In the genomic region with DNA sequence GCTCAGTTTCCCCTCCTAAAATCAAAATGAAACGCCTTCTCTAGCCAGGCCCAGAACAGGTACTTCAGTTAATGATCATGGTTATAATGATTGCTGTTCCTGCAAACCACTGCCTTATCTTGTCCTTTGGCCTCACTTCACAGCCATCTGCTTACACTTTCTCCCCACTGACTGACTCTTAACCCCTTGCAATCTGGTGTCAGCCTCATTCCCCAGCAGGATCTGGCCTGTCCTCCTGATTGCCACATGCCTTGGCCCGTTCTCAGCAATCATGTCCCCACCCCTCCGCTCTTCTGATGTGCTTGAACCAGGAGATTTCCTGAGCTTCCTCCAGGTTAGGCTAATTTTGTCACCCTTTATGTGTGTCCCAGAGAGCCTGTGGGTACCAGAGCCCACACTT, we compare ENCODE assay signal across 26 cellular contexts.
A peak's percentile ranks its signal among the peaks of the same experiment; 100 is the strongest.
DNase-seq lines count a peak whose midpoint lies in the region; ATAC-seq, FAIRE-seq and TF ChIP-seq lines count a peak whose summit lies in the region.
"Had no signal": no experiment of that assay in that cellular context is flagged by ENCODE, and none has a peak within 500 bp of the region (broad histone marks: within the 10 kb centered on the region; RNA-seq: fewer than 3 reads in every experiment).

No MANE protein-coding gene starts in this region.

- POLR2A ChIA-PET in HepG2 (lab: Yijun Ruan, JAX) = no interaction called here

- ATAC-seq in right lobe of liver (peak in 3 of 4 donors; percentile 42 to 78 (median 48)), HepG2 (no peak)
- ATAC-seq: CD8-positive, alpha-beta T cell had no signal

- DNase-seq in NCI-H1105 treated with DMSO at 0.1 percent for 48 hours (lab: John Stamatoyannopoulos, UW) (peak; percentile 5), NCI-H1105 (lab: John Stamatoyannopoulos, UW) (no peak), right lobe of liver (no peak), HepG2 (ENCODE audit: low spot score) (no peak), WERI-Rb-1 (peak; percentile 32), iPS-NIHi11 (ENCODE audit: low spot score) (no peak), small intestine (no peak)
- no peak for DNase-seq in activated CD4-positive, alpha-beta T cell treated with anti-CD3 and anti-CD28 coated beads, Interleukin-2, amount 10 ng/mL, durations not matched to agents 24 days and 14 days
- DNase-seq: 8988T; CD8-positive, alpha-beta T cell; DMS153; GM23248; H9; HFFc6; KG1; NCI-H1436; NCI-H2081 treated with DMSO at 0.1 percent for 48 hours; NCI-H226; NCI-H526 treated with DMSO at 0.1 percent for 48 hours; PC-9; RPMI8226; SHP77 treated with DMSO at 0.1 percent for 48 hours; SK-N-SH; T-helper 2 cell had no signal

- H3K79me2 ChIP-seq in HepG2 (ENCODE audit: insufficient read depth, low read length) = no peaks in the 10 kb centered on the region

- CTCF ChIA-PET in HepG2 (lab: Yijun Ruan, JAX; ENCODE audit: low intra/inter-chr PET ratio, low total read pairs) = no interaction called here

- H3K36me3 ChIP-seq in right lobe of liver = no peaks in the 10 kb centered on the region
- H3K36me3 ChIP-seq in HepG2 (replicated peaks in 1 of 2; ENCODE audit: control insufficient read depth in 1 of 2, insufficient read depth in 2 of 2, low read length in 2 of 2) = no peaks in the 10 kb centered on the region
- no peaks in the 10 kb centered on the region for H3K36me3 ChIP-seq in WERI-Rb-1
- no peaks in the 10 kb centered on the region for H3K36me3 ChIP-seq in small intestine (ENCODE audit: control insufficient read depth in 2 of 2, insufficient read depth in 2 of 2, low read length in 2 of 2)

- FAIRE-seq in HepG2 (lab: Jason Lieb, UNC) = no peak
- FAIRE-seq in small intestine (lab: Jason Lieb, UNC) = no peak
- FAIRE-seq: G401.6, GM12892 had no signal

- no peak overlapping the region for H3K4me3 Mint-ChIP-seq in activated CD4-positive, alpha-beta T cell treated with anti-CD3 and anti-CD28 coated beads, Interleukin-2, amount 10 ng/mL, durations not matched to agents 24 days and 14 days
- H3K4me3 Mint-ChIP-seq: CD8-positive, alpha-beta T cell; H9; HFFc6 had no signal

- H3K4me3 ChIP-seq in right lobe of liver (no peak overlapping the region), HepG2 (replicated peaks in 1 of 3; ENCODE audit: insufficient read depth in 1 of 3, low read depth in 2 of 3, low read length in 3 of 3) (no peak overlapping the region), WERI-Rb-1 (ENCODE audit: low read depth, low read length) (no peak overlapping the region), small intestine (ENCODE audit: low read depth in 1 of 2, low read length in 2 of 2) (no peak overlapping the region)
- H3K4me3 ChIP-seq: GM23248, PC-9 had no signal

- no peak for TF ChIP-seq EP300 in HepG2 (IDR thresholded peaks at IDR 0.05; ENCODE audit: low read depth in 2 of 2, low read length in 2 of 2)
- no peak for TF ChIP-seq EP300 in HepG2 (CRISPR knock-in tag; IDR thresholded peaks at IDR 0.05; ENCODE audit: borderline replicate concordance)

- no peaks in the 10 kb centered on the region for H3K36me3 Mint-ChIP-seq in activated CD4-positive, alpha-beta T cell treated with anti-CD3 and anti-CD28 coated beads, Interleukin-2, amount 10 ng/mL, durations not matched to agents 24 days and 14 days (ENCODE audit: low read depth)
- H3K36me3 Mint-ChIP-seq: CD8-positive, alpha-beta T cell had no signal

- no peak overlapping the region for H3K9ac ChIP-seq in HepG2 (ENCODE audit: insufficient read depth, low read depth, low read length)
- H3K9ac ChIP-seq: GM23248, SK-N-SH had no signal

- H3K27ac Mint-ChIP-seq in activated CD4-positive, alpha-beta T cell treated with anti-CD3 and anti-CD28 coated beads, Interleukin-2, amount 10 ng/mL, durations not matched to agents 24 days and 14 days = no peak overlapping the region
- H3K27ac Mint-ChIP-seq: CD8-positive, alpha-beta T cell; H9; HFFc6 had no signal

- H4K20me1 ChIP-seq in HepG2 (ENCODE audit: insufficient read depth, low read length) = no peaks in the 10 kb centered on the region

- H3K27me3 Mint-ChIP-seq in activated CD4-positive, alpha-beta T cell treated with anti-CD3 and anti-CD28 coated beads, Interleukin-2, amount 10 ng/mL, durations not matched to agents 24 days and 14 days = peaks cover 7% of the 10 kb centered on the region

- no peak overlapping the region for H2AFZ ChIP-seq in HepG2 (ENCODE audit: low read length)
- H2AFZ ChIP-seq: GM23248, PC-9 had no signal

- H3K4me2 ChIP-seq in HepG2 (ENCODE audit: low read depth, low read length) = no peak overlapping the region
- H3K4me2 ChIP-seq: PC-9, SK-N-SH had no signal

- TF ChIP-seq CTCF in right lobe of liver (IDR thresholded peaks at IDR 0.05) = no peak
- no peak for TF ChIP-seq CTCF in HepG2 (CRISPR knock-in tag; IDR thresholded peaks at IDR 0.05)
- no peak for TF ChIP-seq CTCF in WERI-Rb-1 (IDR thresholded peaks at IDR 0.05; ENCODE audit: low read depth, low read length)

- H3K4me1 ChIP-seq in right lobe of liver (peaks cover 0 to 9% (median 0%) of the 10 kb centered on the region in 4 donors), HepG2 (ENCODE audit: insufficient read depth, low read length) (no peaks in the 10 kb centered on the region), small intestine (ENCODE audit: control insufficient read depth in 2 of 2, insufficient read depth in 1 of 2, low read depth in 1 of 2, low read length in 1 of 2) (no peaks in the 10 kb centered on the region)

- 31% methylated on average over 3 of the region's 3 CpGs for WGBS in right lobe of liver (ENCODE audit: insufficient coverage, low coverage, low lambda C conversion rate, missing lambda C conversion rate)
- WGBS in HepG2 (ENCODE audit: low lambda C conversion rate) = 18% methylated on average over 3 of the region's 3 CpGs
- 40 to 51% (median 46%) methylated on average over 3 of the region's 3 CpGs for WGBS in small intestine, 3 donors

- TF ChIP-seq POLR2A in right lobe of liver (IDR thresholded peaks at IDR 0.05) (no peak), HepG2 (IDR thresholded peaks at IDR 0.05; ENCODE audit: insufficient read depth in 1 of 2, low read depth in 2 of 2, low read length in 2 of 2) (no peak)

- H3K9me3 Mint-ChIP-seq in activated CD4-positive, alpha-beta T cell treated with anti-CD3 and anti-CD28 coated beads, Interleukin-2, amount 10 ng/mL, durations not matched to agents 24 days and 14 days = no peaks in the 10 kb centered on the region
- H3K9me3 Mint-ChIP-seq: CD8-positive, alpha-beta T cell; H9; HFFc6 had no signal

- no TSS peak for BruUV-seq in HepG2 (replicated peaks; lab: Mats Ljungman, UMichigan)

- H3K27ac ChIP-seq in right lobe of liver = no peak overlapping the region
- H3K27ac ChIP-seq in HepG2 (ENCODE audit: extremely low read length, insufficient read depth, low read length) = no peak overlapping the region
- H3K27ac ChIP-seq in WERI-Rb-1 = no peak overlapping the region
- H3K27ac ChIP-seq in small intestine (ENCODE audit: low read depth in 1 of 2, low read length in 1 of 2) = no peak overlapping the region
- H3K27ac ChIP-seq: GM23248, PC-9 had no signal

- in situ Hi-C loops in HepG2 (cut with HindIII; ENCODE audit: extremely low pct_ligation_motif_present, low pct_unique_long_range_greater_than_20kb) = no loop called here

- H3K27me3 ChIP-seq in right lobe of liver (no peaks in the 10 kb centered on the region), HepG2 (ENCODE audit: control insufficient read depth in 1 of 2, insufficient read depth in 2 of 2, low read length in 2 of 2) (peaks cover 0 to 9% of the 10 kb centered on the region in 2 experiments; a peak in 1 of 5 replicates), WERI-Rb-1 (ENCODE audit: insufficient read depth, low read depth, severe bottlenecking) (peaks cover 9% of the 10 kb centered on the region), small intestine (ENCODE audit: control insufficient read depth in 2 of 2, insufficient read depth in 2 of 2, low read length in 2 of 2) (no peaks in the 10 kb centered on the region)

- no peak for TF ChIP-seq RAD21 in HepG2 (CRISPR knock-in tag; IDR thresholded peaks at IDR 0.05)

- no peaks in the 10 kb centered on the region for H3K4me1 Mint-ChIP-seq in activated CD4-positive, alpha-beta T cell treated with anti-CD3 and anti-CD28 coated beads, Interleukin-2, amount 10 ng/mL, durations not matched to agents 24 days and 14 days

- intact Hi-C loops in right lobe of liver (cut with DNase I) = no loop called here
- intact Hi-C loops in HepG2 (cut with micrococcal nuclease; ENCODE audit: unreplicated experiment) = no loop called here
- intact Hi-C loops in activated CD4-positive, alpha-beta T cell treated with anti-CD3 and anti-CD28 coated beads, Interleukin-2, amount 10 ng/mL, durations not matched to agents 24 days and 14 days (cut with micrococcal nuclease) = no loop called here

- H3K9me3 ChIP-seq in right lobe of liver (no peaks in the 10 kb centered on the region), HepG2 (ENCODE audit: low read length) (no peaks in the 10 kb centered on the region), WERI-Rb-1 (ENCODE audit: severe bottlenecking) (no peaks in the 10 kb centered on the region), small intestine (ENCODE audit: control insufficient read depth, low read depth) (no peaks in the 10 kb centered on the region)
- H3K9me3 ChIP-seq: SK-N-SH had no signal

TF ChIP-seq in HepG2, 621 proteins besides CTCF, POLR2A, EP300 and RAD21:
- TF ChIP-seq SMARCC2 (IDR thresholded peaks at IDR 0.05) = no peak
- TF ChIP-seq ZNF766 (CRISPR knock-in tag; IDR thresholded peaks at IDR 0.05; ENCODE audit: borderline replicate concordance) = no peak
- no peak for TF ChIP-seq HDAC2 (CRISPR knock-in tag; IDR thresholded peaks at IDR 0.05)
- TF ChIP-seq FOXK1 (CRISPR knock-in tag; IDR thresholded peaks at IDR 0.05; ENCODE audit: borderline replicate concordance, low read depth) = no peak
- TF ChIP-seq, protein P1, sequence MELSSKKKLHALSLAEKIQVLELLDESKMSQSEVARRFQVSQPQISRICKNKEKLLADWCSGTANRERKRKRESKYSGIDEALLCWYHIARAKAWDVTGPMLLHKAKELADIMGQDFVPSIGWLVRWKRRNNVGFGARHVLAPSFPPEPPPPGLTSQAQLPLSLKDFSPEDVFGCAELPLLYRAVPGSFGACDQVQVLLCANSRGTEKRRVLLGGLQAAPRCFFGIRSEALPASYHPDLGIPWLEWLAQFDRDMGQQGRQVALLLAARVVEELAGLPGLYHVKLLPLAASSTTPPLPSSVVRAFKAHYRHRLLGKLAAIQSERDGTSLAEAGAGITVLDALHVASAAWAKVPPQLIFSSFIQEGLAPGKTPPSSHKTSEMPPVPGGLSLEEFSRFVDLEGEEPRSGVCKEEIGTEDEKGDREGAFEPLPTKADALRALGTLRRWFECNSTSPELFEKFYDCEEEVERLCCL (CRISPR knock-in tag; IDR thresholded peaks at IDR 0.05; ENCODE audit: borderline replicate concordance) = no peak
- TF ChIP-seq ZNF724P (CRISPR knock-in tag; IDR thresholded peaks at IDR 0.05; ENCODE audit: borderline replicate concordance) = no peak

Comparison
In these comparisons a context has a peak if more than half of its experiments do, and no peak if none do; other contexts are left out.
1. DNase-seq: peak in NCI-H1105 treated with DMSO at 0.1 percent for 48 hours (single experiment) and WERI-Rb-1 (single experiment); none in NCI-H1105 (single experiment), right lobe of liver (0 of 3), HepG2 (single experiment), activated CD4-positive, alpha-beta T cell treated with anti-CD3 and anti-CD28 coated beads, Interleukin-2, amount 10 ng/mL, durations not matched to agents 24 days and 14 days (single experiment), iPS-NIHi11 (single experiment) and small intestine (single experiment).